Comparison of ENCODE assay signal across 23 cellular contexts in the genomic region with DNA sequence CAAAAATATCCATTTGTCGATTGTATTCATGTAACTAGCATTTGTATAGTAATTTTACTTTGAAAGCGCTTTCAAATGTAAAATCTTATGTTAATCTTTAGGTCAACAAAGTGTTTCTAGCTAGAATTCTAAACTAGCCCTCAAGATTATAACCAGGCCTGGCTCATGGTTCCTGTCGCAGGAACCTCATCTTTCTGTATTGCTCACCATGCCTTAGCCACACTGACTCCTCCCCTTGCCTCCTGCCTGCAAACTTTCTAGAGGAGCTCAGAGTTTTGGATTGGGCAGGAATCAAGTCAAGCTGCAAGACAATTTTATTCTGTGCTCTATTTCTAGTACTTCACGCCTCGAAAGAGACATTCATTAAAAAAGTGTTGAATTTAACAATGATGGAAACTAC.
"Had no signal": no experiment of that assay in that cellular context is flagged by ENCODE, and none has a peak within 500 bp of the region (broad histone marks: within the 10 kb centered on the region; RNA-seq: fewer than 3 reads in every experiment).

No MANE protein-coding gene starts in this region.

- H3K27ac ChIP-seq: body of pancreas, heart right ventricle, ovary, psoas muscle, transverse colon, uterus had no signal

- H3K36me3 ChIP-seq: ovary, transverse colon, uterus had no signal

- H3K4me1 Mint-ChIP-seq: central memory CD8-positive, alpha-beta T cell; memory B cell had no signal

- H3K4me3 Mint-ChIP-seq: activated naive CD8-positive, alpha-beta T cell treated with anti-CD3 and anti-CD28 coated beads, Interleukin-2, amount 10 ng/mL, durations not matched to agents 7 days and 5 days; central memory CD8-positive, alpha-beta T cell; dendritic cell treated with granulocyte-macrophage colony-stimulating factor and Interleukin-4, amounts not matched to agents 40 ng/mL and 50 ng/mL, for 4 days; immature natural killer cell; memory B cell; naive thymus-derived CD4-positive, alpha-beta T cell had no signal

- H3K9me3 ChIP-seq: body of pancreas, heart right ventricle, ovary, psoas muscle, transverse colon, uterus had no signal

- H3K4me1 ChIP-seq: uterus had no signal

- H3K9me3 Mint-ChIP-seq: activated naive CD8-positive, alpha-beta T cell treated with anti-CD3 and anti-CD28 coated beads, Interleukin-2, amount 10 ng/mL, durations not matched to agents 7 days and 5 days; activated T-helper 2 cell treated with anti-CD3 and anti-CD28 coated beads, Interferon-gamma antibody, Interleukin-2, Interleukin-4, amounts not matched to agents 10 μg/mL and 5 μg/mL and 100 μg/mL, durations not matched to agents 14 hours and 24 hours and 36 hours; central memory CD8-positive, alpha-beta T cell; dendritic cell treated with granulocyte-macrophage colony-stimulating factor and Interleukin-4, amounts not matched to agents 40 ng/mL and 50 ng/mL, for 4 days; immature natural killer cell; memory B cell; naive thymus-derived CD4-positive, alpha-beta T cell had no signal

- H3K27ac Mint-ChIP-seq: activated naive CD8-positive, alpha-beta T cell treated with anti-CD3 and anti-CD28 coated beads, Interleukin-2, amount 10 ng/mL, durations not matched to agents 7 days and 5 days; activated T-helper 2 cell treated with anti-CD3 and anti-CD28 coated beads, Interferon-gamma antibody, Interleukin-2, Interleukin-4, amounts not matched to agents 10 μg/mL and 5 μg/mL and 100 μg/mL, durations not matched to agents 14 hours and 24 hours and 36 hours; dendritic cell treated with granulocyte-macrophage colony-stimulating factor and Interleukin-4, amounts not matched to agents 40 ng/mL and 50 ng/mL, for 4 days; immature natural killer cell; memory B cell had no signal

- H3K27me3 ChIP-seq: body of pancreas, heart right ventricle, ovary, transverse colon, uterus had no signal

- H3K4me3 ChIP-seq: body of pancreas, heart right ventricle, ovary, psoas muscle, transverse colon, uterus had no signal

- DNase-seq: activated CD4-positive, alpha-beta T cell treated with anti-CD3 and anti-CD28 coated beads, Interleukin-2, amount 50 U/mL, for 4 hours; activated CD4-positive, CD25-positive, alpha-beta regulatory T cell treated with anti-CD3 and anti-CD28 coated beads, Interleukin-2, amount 50 U/mL, for 72 hours; activated naive CD4-positive, alpha-beta T cell treated with Interleukin-2 at 50 U/mL for 16 hours; activated naive CD8-positive, alpha-beta T cell treated with anti-CD3 and anti-CD28 coated beads, Interleukin-2, amount 10 ng/mL, durations not matched to agents 7 days and 5 days; activated T-cell treated with anti-CD3 and anti-CD28 coated beads, Interleukin-2, amount 50 U/mL, for 1 hour; body of pancreas; effector CD8-positive, alpha-beta T cell; heart right ventricle; immature natural killer cell; left ventricle myocardium superior; naive thymus-derived CD4-positive, alpha-beta T cell; ovary; psoas muscle; right cardiac atrium; stimulated activated naive CD8-positive, alpha-beta T cell treated with anti-CD3 and anti-CD28 coated beads, Interleukin-15, Interleukin-2, amounts not matched to agents 100 U/mL and 50 U/mL, for 24 hours; T-helper 1 cell; T-helper 9 cell; transverse colon; uterus had no signal

- H3K27me3 Mint-ChIP-seq: activated naive CD8-positive, alpha-beta T cell treated with anti-CD3 and anti-CD28 coated beads, Interleukin-2, amount 10 ng/mL, durations not matched to agents 7 days and 5 days; central memory CD8-positive, alpha-beta T cell; dendritic cell treated with granulocyte-macrophage colony-stimulating factor and Interleukin-4, amounts not matched to agents 40 ng/mL and 50 ng/mL, for 4 days; memory B cell; naive thymus-derived CD4-positive, alpha-beta T cell had no signal
